18 cellular contexts compared by ENCODE assay signal in the genomic region with DNA sequence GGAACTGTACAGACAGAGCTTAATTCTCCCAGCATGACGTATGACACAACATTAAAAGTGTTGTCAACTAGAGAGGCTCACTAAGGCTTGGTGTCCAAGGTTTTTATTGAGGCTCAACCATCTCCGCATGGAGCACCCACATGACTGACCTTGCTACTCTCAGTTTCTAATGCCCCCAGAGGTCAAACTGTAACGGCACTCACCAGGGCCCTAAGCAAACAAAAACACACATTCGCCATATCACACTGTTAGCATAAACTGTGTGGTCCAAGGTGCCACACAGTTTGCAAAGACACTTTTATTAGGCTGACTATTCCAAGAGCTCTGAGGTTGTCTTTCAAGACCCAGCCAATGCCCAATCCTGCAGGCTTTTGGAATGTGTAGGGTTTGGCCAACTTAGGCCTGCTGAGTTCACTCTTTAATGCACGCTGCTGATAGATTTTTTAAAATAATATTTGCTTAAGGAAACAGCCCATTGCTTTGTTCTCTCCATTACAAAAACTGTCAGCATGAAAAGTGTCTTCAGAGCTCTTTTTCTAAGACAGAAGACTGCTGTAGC.
DNase-seq lines count a peak whose midpoint lies in the region; ATAC-seq, FAIRE-seq and TF ChIP-seq lines count a peak whose summit lies in the region.
"Had no signal": no experiment of that assay in that cellular context is flagged by ENCODE, and none has a peak within 500 bp of the region (broad histone marks: within the 10 kb centered on the region; RNA-seq: fewer than 3 reads in every experiment).

No MANE protein-coding gene starts in this region.

- no peak overlapping the region for H3K18ac ChIP-seq in mesendoderm (ENCODE audit: low read length)

- no peaks in the 10 kb centered on the region for H3K36me3 ChIP-seq in BLaER1 treated with 17β-estradiol and CSF1 and Interleukin-3, amounts not matched to agents 10 nM and 100 nM
- H3K36me3 ChIP-seq in K562 (ENCODE audit: control insufficient read depth, insufficient read depth, low read length) = no peaks in the 10 kb centered on the region
- no peaks in the 10 kb centered on the region for H3K36me3 ChIP-seq in mesendoderm (ENCODE audit: control insufficient read depth, insufficient read depth, low read length)
- H3K36me3 ChIP-seq: HAP-1 had no signal

- no peaks in the 10 kb centered on the region for H4K20me1 ChIP-seq in BLaER1 treated with 17β-estradiol and CSF1 and Interleukin-3, amounts not matched to agents 10 nM and 100 nM
- H4K20me1 ChIP-seq in K562 (replicated peaks; ENCODE audit: control insufficient read depth, insufficient read depth, low read length) = no peaks in the 10 kb centered on the region

- no peaks in the 10 kb centered on the region for H3K9me1 ChIP-seq in K562 (ENCODE audit: control insufficient read depth, insufficient read depth, low read length)

- DNase-seq in HuH-7.5 (ENCODE audit: low spot score) = peak; percentile 0
- DNase-seq in K562 (ENCODE audit: extremely low read depth in 1 of 4, low spot score in 3 of 4) = peak in 1 of 4 experiments; percentile 30
- peak; percentile 3 for DNase-seq in mesendoderm
- no peak for DNase-seq in DMS53 (lab: John Stamatoyannopoulos, UW)
- DNase-seq: Caco-2; CD4-positive, alpha-beta T cell; DMS153; DMS79 treated with DMSO at 0.1 percent for 48 hours; HFFc6 had no signal

- no peak overlapping the region for H4K5ac ChIP-seq in mesendoderm (ENCODE audit: low read length)

- no peaks in the 10 kb centered on the region for H3K79me2 ChIP-seq in K562 (ENCODE audit: control insufficient read depth, insufficient read depth, low read length)
- H3K79me2 ChIP-seq in mesendoderm (ENCODE audit: control insufficient read depth, insufficient read depth, low read length) = no peaks in the 10 kb centered on the region

- TF ChIP-seq POLR2A in K562 (conservative IDR thresholded peaks at IDR 0.05) = no peak

- no peak for FAIRE-seq in K562 (lab: Jason Lieb, UNC)
- FAIRE-seq: GM12878, GM19239, HTR-8/SVneo had no signal

- intact Hi-C loops in K562 (cut with micrococcal nuclease) = no loop called here

- H3K4me3 ChIP-seq in BLaER1 treated with 17β-estradiol and CSF1 and Interleukin-3, amounts not matched to agents 10 nM and 100 nM = no peak overlapping the region
- H3K4me3 ChIP-seq in K562 (no peak overlapping the region), mesendoderm (ENCODE audit: low read length) (no peak overlapping the region)
- H3K4me3 ChIP-seq: GM12878, HAP-1 had no signal

- H3K9me3 ChIP-seq in BLaER1 treated with 17β-estradiol and CSF1 and Interleukin-3, amounts not matched to agents 10 nM and 100 nM (replicated peaks in 1 of 11) = no peaks in the 10 kb centered on the region
- no peaks in the 10 kb centered on the region for H3K9me3 ChIP-seq in K562 (replicated peaks; ENCODE audit: control insufficient read depth, insufficient read depth, low read depth, low read length)
- H3K9me3 ChIP-seq: Caco-2, HAP-1 had no signal

- H3K23ac ChIP-seq in mesendoderm (ENCODE audit: low read length) = no peak overlapping the region

- no peak for TF ChIP-seq CTCF in K562 (IDR thresholded peaks at IDR 0.05 in 2 of 3, conservative IDR thresholded peaks at IDR 0.05 in 1 of 3; ENCODE audit: insufficient read depth in 2 of 3, low read depth in 1 of 3, low read length in 3 of 3)

- H3K27me3 ChIP-seq in BLaER1 treated with 17β-estradiol and CSF1 and Interleukin-3, amounts not matched to agents 10 nM and 100 nM = no peaks in the 10 kb centered on the region
- H3K27me3 ChIP-seq in K562 (ENCODE audit: control insufficient read depth in 2 of 2, insufficient read depth in 2 of 2, low read length in 2 of 2) = no peaks in the 10 kb centered on the region
- H3K27me3 ChIP-seq in mesendoderm (ENCODE audit: insufficient read depth, low read length, poor library complexity) = no peaks in the 10 kb centered on the region

- no peak overlapping the region for H2BK5ac ChIP-seq in mesendoderm (ENCODE audit: low read length)

- no peak overlapping the region for H2AK5ac ChIP-seq in mesendoderm (ENCODE audit: low read length)

- no peak overlapping the region for H4K8ac ChIP-seq in mesendoderm (ENCODE audit: low read depth, low read length)

- H3K4me2 ChIP-seq in BLaER1 treated with 17β-estradiol and CSF1 and Interleukin-3, amounts not matched to agents 10 nM and 100 nM = peak overlapping the region in 9 of 11 experiments; percentile 19 to 81 (median 68); a peak in 16 of 22 replicates
- no peak overlapping the region for H3K4me2 ChIP-seq in K562 (ENCODE audit: insufficient read depth, low read length)
- H3K4me2 ChIP-seq in mesendoderm (ENCODE audit: low read length) = no peak overlapping the region
- H3K4me2 ChIP-seq: KMS-11 had no signal

- H3K4ac ChIP-seq in mesendoderm (ENCODE audit: low read depth, low read length) = no peak overlapping the region

- H3K27ac ChIP-seq in BLaER1 treated with 17β-estradiol and CSF1 and Interleukin-3, amounts not matched to agents 10 nM and 100 nM = peak overlapping the region in 6 of 11 experiments; percentile 35 to 73 (median 44); a peak in 9 of 22 replicates
- no peak overlapping the region for H3K27ac ChIP-seq in K562 (ENCODE audit: extremely low read depth, low read depth, low read length)
- no peak overlapping the region for H3K27ac ChIP-seq in mesendoderm (ENCODE audit: low read depth, low read length)
- H3K27ac ChIP-seq: C4-2B, KMS-11 had no signal

- CTCF ChIA-PET in K562 (lab: Yijun Ruan, JAX; ENCODE audit: low intra/inter-chr PET ratio) = no interaction called here

- no peak overlapping the region for H3K56ac ChIP-seq in mesendoderm (ENCODE audit: low read length)

- WGBS in K562 (ENCODE audit: insufficient coverage, low coverage, missing lambda C conversion rate) = 9% methylated on average over 5 of the region's 5 CpGs
- WGBS in mesendoderm (ENCODE audit: extremely low coverage, insufficient coverage, low lambda C conversion rate) = no CpG with 5 or more reads among the region's 5 CpGs

- in situ Hi-C loops in K562 (cut with MboI) = no loop called here

- H2AFZ ChIP-seq in K562 (ENCODE audit: low read depth, low read length) = peak overlapping the region; percentile 37

- H2BK120ac ChIP-seq in mesendoderm (ENCODE audit: low read depth, low read length) = no peak overlapping the region

- H3K9ac ChIP-seq in BLaER1 treated with 17β-estradiol and CSF1 and Interleukin-3, amounts not matched to agents 10 nM and 100 nM = no peak overlapping the region; a peak in 2 of 22 replicates
- no peak overlapping the region for H3K9ac ChIP-seq in K562 (ENCODE audit: insufficient read depth in 1 of 2, low read depth in 2 of 2, low read length in 2 of 2)
- no peak overlapping the region for H3K9ac ChIP-seq in mesendoderm (ENCODE audit: low read length)
- H3K9ac ChIP-seq: KMS-11 had no signal

- no peaks in the 10 kb centered on the region for H3K79me1 ChIP-seq in mesendoderm (ENCODE audit: low read length)

- H3K4me1 ChIP-seq in BLaER1 treated with 17β-estradiol and CSF1 and Interleukin-3, amounts not matched to agents 10 nM and 100 nM = peaks cover 26 to 62% (median 49%) of the 10 kb centered on the region in 10 experiments
- no peaks in the 10 kb centered on the region for H3K4me1 ChIP-seq in K562 (replicated peaks in 1 of 2; ENCODE audit: control insufficient read depth in 2 of 2, insufficient read depth in 2 of 2, low read length in 2 of 2)
- no peaks in the 10 kb centered on the region for H3K4me1 ChIP-seq in mesendoderm (ENCODE audit: control insufficient read depth, low read depth, low read length)
- H3K4me1 ChIP-seq: Caco-2, HAP-1 had no signal

- BruUV-seq in K562 (replicated peaks; lab: Mats Ljungman, UMichigan) = no TSS peak

- no peak for TF ChIP-seq EP300 in K562 (IDR thresholded peaks at IDR 0.05; ENCODE audit: low read length)

- POLR2A ChIA-PET in K562 (lab: Yijun Ruan, JAX) = interaction anchor here (0.5 to 1.0 kb wide), 3 partner anchors 8 to 831 kb away, joined by 3 to 4 read pairs (median 3); no protein-coding TSS in a partner anchor

- ATAC-seq in K562 = peak; percentile 61; the same call in 2 of the 3 replicates
- ATAC-seq in GM21360 (IDR thresholded peaks at IDR 0.05; ENCODE audit: unreplicated experiment) = no peak
- ATAC-seq in GM21526 (IDR thresholded peaks at IDR 0.05; ENCODE audit: low FRiP score, unreplicated experiment) = no peak
- ATAC-seq: GM12878 had no signal

- TF ChIP-seq RAD21 in K562 (CRISPR knock-in tag; conservative IDR thresholded peaks at IDR 0.05 in 1 of 2, IDR thresholded peaks at IDR 0.05 in 1 of 2) = no peak

- no peak overlapping the region for H2BK15ac ChIP-seq in mesendoderm (replicated peaks; ENCODE audit: low read depth)

TF ChIP-seq in K562, 482 proteins besides CTCF, POLR2A, EP300 and RAD21:
- TF ChIP-seq ZNF140 (CRISPR knock-in tag; IDR thresholded peaks at IDR 0.05) (no peak), MTA2 (IDR thresholded peaks at IDR 0.05; ENCODE audit: low read depth) (no peak), CHD2 (IDR thresholded peaks at IDR 0.05; ENCODE audit: low read depth, low read length) (no peak), MYNN (IDR thresholded peaks at IDR 0.05) (no peak), MYNN (CRISPR knock-in tag; IDR thresholded peaks at IDR 0.05) (no peak), ZNF121 (CRISPR knock-in tag; conservative IDR thresholded peaks at IDR 0.05) (no peak), PHF8 (IDR thresholded peaks at IDR 0.05; ENCODE audit: borderline replicate concordance, low read length) (no peak), TCFL5 (CRISPR knock-in tag; conservative IDR thresholded peaks at IDR 0.05) (no peak), ESRRB (CRISPR knock-in tag; IDR thresholded peaks at IDR 0.05; ENCODE audit: borderline replicate concordance) (no peak)

Comparison
In these comparisons a context has a peak if more than half of its experiments do, and no peak if none do; other contexts are left out.
1. H3K27ac ChIP-seq: peak in BLaER1 treated with 17β-estradiol and CSF1 and Interleukin-3, amounts not matched to agents 10 nM and 100 nM (6 of 11); none in K562 (single experiment) and mesendoderm (single experiment).
2. H3K4me2 ChIP-seq: peak in BLaER1 treated with 17β-estradiol and CSF1 and Interleukin-3, amounts not matched to agents 10 nM and 100 nM (9 of 11); none in K562 (single experiment) and mesendoderm (single experiment).